In the genomic region with DNA sequence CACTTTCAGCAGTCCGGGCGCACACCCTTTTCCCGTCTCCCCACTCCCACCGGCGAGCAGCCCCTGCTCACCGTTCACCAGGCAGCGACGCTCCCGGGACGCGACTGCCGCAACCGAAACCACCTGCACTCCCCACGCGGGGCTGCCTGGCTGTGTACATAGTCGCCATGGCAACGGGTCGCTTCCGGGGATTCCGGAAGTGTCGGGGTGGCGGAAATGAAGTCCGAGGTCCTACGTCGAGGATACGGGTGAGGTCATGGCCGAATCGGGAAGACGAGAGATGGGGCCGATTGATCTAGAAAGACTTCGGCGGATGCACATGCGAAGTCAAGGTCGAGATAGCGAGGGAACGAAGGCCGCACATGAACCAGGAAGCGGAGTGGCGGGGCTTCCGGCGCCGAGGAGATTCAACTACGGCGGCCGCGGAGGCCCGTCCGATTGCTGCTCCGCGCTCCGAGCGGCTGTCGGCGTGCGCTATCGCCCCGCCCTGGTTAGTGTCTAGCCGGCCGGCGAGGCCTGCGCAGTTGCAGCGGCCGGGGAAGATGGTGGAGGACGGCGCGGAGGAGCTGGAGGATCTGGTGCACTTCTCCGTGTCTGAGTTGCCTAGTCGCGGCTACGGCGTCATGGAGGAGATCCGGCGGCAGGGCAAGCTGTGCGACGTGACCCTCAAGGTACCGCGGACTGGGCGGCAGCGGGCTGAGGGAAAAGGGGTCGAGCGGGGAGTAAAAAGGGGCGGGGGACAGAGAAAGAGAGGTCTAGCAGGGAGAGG, we compare ENCODE assay signal across 1 cellular context.
TF ChIP-seq lines count a peak whose summit lies in the region.

A gene with protein sequence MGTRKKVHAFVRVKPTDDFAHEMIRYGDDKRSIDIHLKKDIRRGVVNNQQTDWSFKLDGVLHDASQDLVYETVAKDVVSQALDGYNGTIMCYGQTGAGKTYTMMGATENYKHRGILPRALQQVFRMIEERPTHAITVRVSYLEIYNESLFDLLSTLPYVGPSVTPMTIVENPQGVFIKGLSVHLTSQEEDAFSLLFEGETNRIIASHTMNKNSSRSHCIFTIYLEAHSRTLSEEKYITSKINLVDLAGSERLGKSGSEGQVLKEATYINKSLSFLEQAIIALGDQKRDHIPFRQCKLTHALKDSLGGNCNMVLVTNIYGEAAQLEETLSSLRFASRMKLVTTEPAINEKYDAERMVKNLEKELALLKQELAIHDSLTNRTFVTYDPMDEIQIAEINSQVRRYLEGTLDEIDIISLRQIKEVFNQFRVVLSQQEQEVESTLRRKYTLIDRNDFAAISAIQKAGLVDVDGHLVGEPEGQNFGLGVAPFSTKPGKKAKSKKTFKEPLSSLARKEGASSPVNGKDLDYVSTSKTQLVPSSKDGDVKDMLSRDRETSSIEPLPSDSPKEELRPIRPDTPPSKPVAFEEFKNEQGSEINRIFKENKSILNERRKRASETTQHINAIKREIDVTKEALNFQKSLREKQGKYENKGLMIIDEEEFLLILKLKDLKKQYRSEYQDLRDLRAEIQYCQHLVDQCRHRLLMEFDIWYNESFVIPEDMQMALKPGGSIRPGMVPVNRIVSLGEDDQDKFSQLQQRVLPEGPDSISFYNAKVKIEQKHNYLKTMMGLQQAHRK (minus strand): TSS at position 376 of the 769 bp plus-strand sequence. CDS start 5,425 bp downstream, outside the sequence.
A gene (plus strand): TSS at position 521 of the 769 bp plus-strand sequence. CDS start 22 bp downstream, at position 543.

TF ChIP-seq in HepG2, 621 proteins besides CTCF, POLR2A, EP300 and RAD21 (continued from another document and continues in another):
- TF ChIP-seq, protein P1, sequence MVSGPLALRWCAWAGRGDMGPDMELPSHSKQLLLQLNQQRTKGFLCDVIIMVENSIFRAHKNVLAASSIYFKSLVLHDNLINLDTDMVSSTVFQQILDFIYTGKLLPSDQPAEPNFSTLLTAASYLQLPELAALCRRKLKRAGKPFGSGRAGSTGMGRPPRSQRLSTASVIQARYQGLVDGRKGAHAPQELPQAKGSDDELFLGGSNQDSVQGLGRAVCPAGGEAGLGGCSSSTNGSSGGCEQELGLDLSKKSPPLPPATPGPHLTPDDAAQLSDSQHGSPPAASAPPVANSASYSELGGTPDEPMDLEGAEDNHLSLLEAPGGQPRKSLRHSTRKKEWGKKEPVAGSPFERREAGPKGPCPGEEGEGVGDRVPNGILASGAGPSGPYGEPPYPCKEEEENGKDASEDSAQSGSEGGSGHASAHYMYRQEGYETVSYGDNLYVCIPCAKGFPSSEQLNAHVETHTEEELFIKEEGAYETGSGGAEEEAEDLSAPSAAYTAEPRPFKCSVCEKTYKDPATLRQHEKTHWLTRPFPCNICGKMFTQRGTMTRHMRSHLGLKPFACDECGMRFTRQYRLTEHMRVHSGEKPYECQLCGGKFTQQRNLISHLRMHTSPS (CRISPR knock-in tag; IDR thresholded peaks at IDR 0.05; ENCODE audit: low read depth): no peak
- TF ChIP-seq, protein P2, sequence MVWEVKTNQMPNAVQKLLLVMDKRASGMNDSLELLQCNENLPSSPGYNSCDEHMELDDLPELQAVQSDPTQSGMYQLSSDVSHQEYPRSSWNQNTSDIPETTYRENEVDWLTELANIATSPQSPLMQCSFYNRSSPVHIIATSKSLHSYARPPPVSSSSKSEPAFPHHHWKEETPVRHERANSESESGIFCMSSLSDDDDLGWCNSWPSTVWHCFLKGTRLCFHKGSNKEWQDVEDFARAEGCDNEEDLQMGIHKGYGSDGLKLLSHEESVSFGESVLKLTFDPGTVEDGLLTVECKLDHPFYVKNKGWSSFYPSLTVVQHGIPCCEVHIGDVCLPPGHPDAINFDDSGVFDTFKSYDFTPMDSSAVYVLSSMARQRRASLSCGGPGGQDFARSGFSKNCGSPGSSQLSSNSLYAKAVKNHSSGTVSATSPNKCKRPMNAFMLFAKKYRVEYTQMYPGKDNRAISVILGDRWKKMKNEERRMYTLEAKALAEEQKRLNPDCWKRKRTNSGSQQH (CRISPR knock-in tag; IDR thresholded peaks at IDR 0.05; ENCODE audit: low read depth): peak; percentile 85
- TF ChIP-seq ZC3H13 (CRISPR knock-in tag; IDR thresholded peaks at IDR 0.05) (peak; percentile 89), MEIS2 (CRISPR knock-in tag; IDR thresholded peaks at IDR 0.05) (no peak), ARHGAP35 (CRISPR knock-in tag; IDR thresholded peaks at IDR 0.05; ENCODE audit: borderline replicate concordance) (0 out of 2 replicates have a peak, but pooled peaks have one; percentile 89), ZNF644 (CRISPR knock-in tag; IDR thresholded peaks at IDR 0.05; ENCODE audit: low read depth) (no peak), KDM5A (IDR thresholded peaks at IDR 0.05; ENCODE audit: borderline replicate concordance, low read length) (peak; percentile 93), STAT5B (CRISPR knock-in tag; IDR thresholded peaks at IDR 0.05) (no peak), KDM4B (CRISPR knock-in tag; IDR thresholded peaks at IDR 0.05) (no peak; the same call in 1 of the 2 replicates), SIN3B (IDR thresholded peaks at IDR 0.05; ENCODE audit: low read length) (peak; percentile 50; the same call in 1 of the 2 replicates), ADNP (CRISPR knock-in tag; IDR thresholded peaks at IDR 0.05) (no peak), PITX1 (CRISPR knock-in tag; IDR thresholded peaks at IDR 0.05) (no peak), ZNF616 (CRISPR knock-in tag; IDR thresholded peaks at IDR 0.05; ENCODE audit: low read depth) (no peak; the same call in 1 of the 2 replicates), U2AF2 (IDR thresholded peaks at IDR 0.05; ENCODE audit: low read depth, low read length) (peak; percentile 99), ZC3H4 (CRISPR knock-in tag; IDR thresholded peaks at IDR 0.05; ENCODE audit: borderline replicate concordance) (peak; percentile 36; the same call in 1 of the 2 replicates), NAIF1 (CRISPR knock-in tag; IDR thresholded peaks at IDR 0.05; ENCODE audit: borderline replicate concordance) (peak; percentile 62), ZFP90 (CRISPR knock-in tag; IDR thresholded peaks at IDR 0.05; ENCODE audit: borderline replicate concordance) (peak; percentile 43; the same call in 1 of the 2 replicates), MIXL1 (CRISPR knock-in tag; IDR thresholded peaks at IDR 0.05) (0 out of 2 replicates have a peak, but pooled peaks have one; percentile 44), FOXM1 (CRISPR knock-in tag; IDR thresholded peaks at IDR 0.05) (no peak), MED1 (CRISPR knock-in tag; IDR thresholded peaks at IDR 0.05) (peak; percentile 68), U2AF1 (optimal IDR thresholded peaks at IDR 0.05; ENCODE audit: low read depth, low read length) (peak; percentile 48), TAF1 (CRISPR knock-in tag; IDR thresholded peaks at IDR 0.05) (peak; percentile 76), NCOA1 (CRISPR knock-in tag; IDR thresholded peaks at IDR 0.05) (peak; percentile 62; the same call in 1 of the 2 replicates), CCDC6 (CRISPR knock-in tag; IDR thresholded peaks at IDR 0.05) (peak; percentile 88; the same call in 1 of the 2 replicates), MAZ (IDR thresholded peaks at IDR 0.05; ENCODE audit: borderline replicate concordance, low read depth, low read length) (peak; percentile 78; the same call in 1 of the 2 replicates), MAZ (CRISPR knock-in tag; IDR thresholded peaks at IDR 0.05; ENCODE audit: low read depth) (peak; percentile 87), FOXC1 (CRISPR knock-in tag; IDR thresholded peaks at IDR 0.05; ENCODE audit: borderline replicate concordance) (peak; percentile 46; the same call in 1 of the 2 replicates), MTA1 (CRISPR knock-in tag; IDR thresholded peaks at IDR 0.05; ENCODE audit: borderline replicate concordance) (no peak), FOSL2 (CRISPR knock-in tag; IDR thresholded peaks at IDR 0.05) (0 out of 2 replicates have a peak, but pooled peaks have one; percentile 14)
- TF ChIP-seq, protein P3, sequence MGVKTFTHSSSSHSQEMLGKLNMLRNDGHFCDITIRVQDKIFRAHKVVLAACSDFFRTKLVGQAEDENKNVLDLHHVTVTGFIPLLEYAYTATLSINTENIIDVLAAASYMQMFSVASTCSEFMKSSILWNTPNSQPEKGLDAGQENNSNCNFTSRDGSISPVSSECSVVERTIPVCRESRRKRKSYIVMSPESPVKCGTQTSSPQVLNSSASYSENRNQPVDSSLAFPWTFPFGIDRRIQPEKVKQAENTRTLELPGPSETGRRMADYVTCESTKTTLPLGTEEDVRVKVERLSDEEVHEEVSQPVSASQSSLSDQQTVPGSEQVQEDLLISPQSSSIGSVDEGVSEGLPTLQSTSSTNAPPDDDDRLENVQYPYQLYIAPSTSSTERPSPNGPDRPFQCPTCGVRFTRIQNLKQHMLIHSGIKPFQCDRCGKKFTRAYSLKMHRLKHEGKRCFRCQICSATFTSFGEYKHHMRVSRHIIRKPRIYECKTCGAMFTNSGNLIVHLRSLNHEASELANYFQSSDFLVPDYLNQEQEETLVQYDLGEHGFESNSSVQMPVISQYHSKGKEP (CRISPR knock-in tag; IDR thresholded peaks at IDR 0.05): no peak
- TF ChIP-seq, protein P4, sequence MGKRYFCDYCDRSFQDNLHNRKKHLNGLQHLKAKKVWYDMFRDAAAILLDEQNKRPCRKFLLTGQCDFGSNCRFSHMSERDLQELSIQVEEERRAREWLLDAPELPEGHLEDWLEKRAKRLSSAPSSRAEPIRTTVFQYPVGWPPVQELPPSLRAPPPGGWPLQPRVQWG (CRISPR knock-in tag; IDR thresholded peaks at IDR 0.05; ENCODE audit: borderline replicate concordance, low read depth): peak; percentile 27; the same call in 1 of the 2 replicates
- TF ChIP-seq, protein P5, sequence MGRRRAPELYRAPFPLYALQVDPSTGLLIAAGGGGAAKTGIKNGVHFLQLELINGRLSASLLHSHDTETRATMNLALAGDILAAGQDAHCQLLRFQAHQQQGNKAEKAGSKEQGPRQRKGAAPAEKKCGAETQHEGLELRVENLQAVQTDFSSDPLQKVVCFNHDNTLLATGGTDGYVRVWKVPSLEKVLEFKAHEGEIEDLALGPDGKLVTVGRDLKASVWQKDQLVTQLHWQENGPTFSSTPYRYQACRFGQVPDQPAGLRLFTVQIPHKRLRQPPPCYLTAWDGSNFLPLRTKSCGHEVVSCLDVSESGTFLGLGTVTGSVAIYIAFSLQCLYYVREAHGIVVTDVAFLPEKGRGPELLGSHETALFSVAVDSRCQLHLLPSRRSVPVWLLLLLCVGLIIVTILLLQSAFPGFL (CRISPR knock-in tag; IDR thresholded peaks at IDR 0.05): no peak
- TF ChIP-seq, protein P6, sequence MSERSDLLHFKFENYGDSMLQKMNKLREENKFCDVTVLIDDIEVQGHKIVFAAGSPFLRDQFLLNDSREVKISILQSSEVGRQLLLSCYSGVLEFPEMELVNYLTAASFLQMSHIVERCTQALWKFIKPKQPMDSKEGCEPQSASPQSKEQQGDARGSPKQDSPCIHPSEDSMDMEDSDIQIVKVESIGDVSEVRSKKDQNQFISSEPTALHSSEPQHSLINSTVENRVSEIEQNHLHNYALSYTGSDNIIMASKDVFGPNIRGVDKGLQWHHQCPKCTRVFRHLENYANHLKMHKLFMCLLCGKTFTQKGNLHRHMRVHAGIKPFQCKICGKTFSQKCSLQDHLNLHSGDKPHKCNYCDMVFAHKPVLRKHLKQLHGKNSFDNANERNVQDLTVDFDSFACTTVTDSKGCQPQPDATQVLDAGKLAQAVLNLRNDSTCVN (CRISPR knock-in tag; IDR thresholded peaks at IDR 0.05; ENCODE audit: borderline replicate concordance): peak; percentile 91
- TF ChIP-seq, protein P7, sequence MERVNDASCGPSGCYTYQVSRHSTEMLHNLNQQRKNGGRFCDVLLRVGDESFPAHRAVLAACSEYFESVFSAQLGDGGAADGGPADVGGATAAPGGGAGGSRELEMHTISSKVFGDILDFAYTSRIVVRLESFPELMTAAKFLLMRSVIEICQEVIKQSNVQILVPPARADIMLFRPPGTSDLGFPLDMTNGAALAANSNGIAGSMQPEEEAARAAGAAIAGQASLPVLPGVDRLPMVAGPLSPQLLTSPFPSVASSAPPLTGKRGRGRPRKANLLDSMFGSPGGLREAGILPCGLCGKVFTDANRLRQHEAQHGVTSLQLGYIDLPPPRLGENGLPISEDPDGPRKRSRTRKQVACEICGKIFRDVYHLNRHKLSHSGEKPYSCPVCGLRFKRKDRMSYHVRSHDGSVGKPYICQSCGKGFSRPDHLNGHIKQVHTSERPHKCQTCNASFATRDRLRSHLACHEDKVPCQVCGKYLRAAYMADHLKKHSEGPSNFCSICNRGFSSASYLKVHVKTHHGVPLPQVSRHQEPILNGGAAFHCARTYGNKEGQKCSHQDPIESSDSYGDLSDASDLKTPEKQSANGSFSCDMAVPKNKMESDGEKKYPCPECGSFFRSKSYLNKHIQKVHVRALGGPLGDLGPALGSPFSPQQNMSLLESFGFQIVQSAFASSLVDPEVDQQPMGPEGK (CRISPR knock-in tag; IDR thresholded peaks at IDR 0.05): peak; percentile 54; the same call in 1 of the 2 replicates
- TF ChIP-seq, protein P8, sequence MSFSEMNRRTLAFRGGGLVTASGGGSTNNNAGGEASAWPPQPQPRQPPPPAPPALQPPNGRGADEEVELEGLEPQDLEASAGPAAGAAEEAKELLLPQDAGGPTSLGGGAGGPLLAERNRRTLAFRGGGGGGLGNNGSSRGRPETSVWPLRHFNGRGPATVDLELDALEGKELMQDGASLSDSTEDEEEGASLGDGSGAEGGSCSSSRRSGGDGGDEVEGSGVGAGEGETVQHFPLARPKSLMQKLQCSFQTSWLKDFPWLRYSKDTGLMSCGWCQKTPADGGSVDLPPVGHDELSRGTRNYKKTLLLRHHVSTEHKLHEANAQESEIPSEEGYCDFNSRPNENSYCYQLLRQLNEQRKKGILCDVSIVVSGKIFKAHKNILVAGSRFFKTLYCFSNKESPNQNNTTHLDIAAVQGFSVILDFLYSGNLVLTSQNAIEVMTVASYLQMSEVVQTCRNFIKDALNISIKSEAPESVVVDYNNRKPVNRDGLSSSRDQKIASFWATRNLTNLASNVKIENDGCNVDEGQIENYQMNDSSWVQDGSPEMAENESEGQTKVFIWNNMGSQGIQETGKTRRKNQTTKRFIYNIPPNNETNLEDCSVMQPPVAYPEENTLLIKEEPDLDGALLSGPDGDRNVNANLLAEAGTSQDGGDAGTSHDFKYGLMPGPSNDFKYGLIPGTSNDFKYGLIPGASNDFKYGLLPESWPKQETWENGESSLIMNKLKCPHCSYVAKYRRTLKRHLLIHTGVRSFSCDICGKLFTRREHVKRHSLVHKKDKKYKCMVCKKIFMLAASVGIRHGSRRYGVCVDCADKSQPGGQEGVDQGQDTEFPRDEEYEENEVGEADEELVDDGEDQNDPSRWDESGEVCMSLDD (CRISPR knock-in tag; IDR thresholded peaks at IDR 0.05; ENCODE audit: borderline replicate concordance): no peak; the same call in 1 of the 2 replicates
